ENCODE assay signal across 34 cellular contexts in the genomic region with DNA sequence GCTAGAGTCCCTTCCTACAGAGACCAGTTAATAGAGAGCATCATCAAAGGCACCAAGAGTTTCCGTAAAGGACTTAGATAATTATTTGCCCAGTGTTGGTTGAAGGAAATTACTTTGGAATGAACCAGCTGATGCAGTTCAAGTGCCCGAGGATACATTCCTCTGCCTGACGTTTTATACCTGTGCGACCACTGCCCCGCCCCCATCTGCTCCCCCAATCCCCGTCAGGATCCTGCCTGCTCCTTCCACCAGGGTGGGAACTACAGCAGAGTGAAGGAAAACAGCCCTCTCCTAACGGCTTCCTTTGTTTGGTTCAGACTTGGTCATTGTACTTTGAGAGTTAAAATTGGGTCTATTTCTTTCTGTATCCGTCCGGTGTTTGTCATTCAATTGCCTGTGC.
"Had no signal": no experiment of that assay in that cellular context is flagged by ENCODE, and none has a peak within 500 bp of the region (broad histone marks: within the 10 kb centered on the region; RNA-seq: fewer than 3 reads in every experiment).

No MANE protein-coding gene starts in this region.

- H3K4me3 Mint-ChIP-seq: activated CD4-positive, alpha-beta memory T cell treated with anti-CD3 and anti-CD28 coated beads for 36 hours; activated CD4-positive, alpha-beta T cell treated with anti-CD3 and anti-CD28 coated beads, Interleukin-2, amount 10 ng/mL, durations not matched to agents 24 days and 14 days; activated naive CD4-positive, alpha-beta T cell treated with anti-CD3 and anti-CD28 coated beads, Interleukin-2, amount 10 ng/mL, durations not matched to agents 7 days and 5 days; activated naive CD8-positive, alpha-beta T cell treated with anti-CD3 and anti-CD28 coated beads, Interleukin-2, amount 10 ng/mL, durations not matched to agents 7 days and 5 days; activated T-cell treated with anti-CD3 and anti-CD28 coated beads, Interleukin-2, amount 50 U/mL, for 24 hours; brain; mesothelial cell of epicardium; naive B cell; nephron progenitor cell; stimulated activated memory B cell treated with anti-CD40 and anti-IgM and Interleukin-4, amounts not matched to agents 10 μg/mL and 1 μg/mL and 100 μg/mL, for 72 hours; stimulated activated naive CD8-positive, alpha-beta T cell treated with anti-CD3 and anti-CD28 coated beads, Interleukin-15, amount 100 ng/mL, for 72 hours; type B pancreatic cell had no signal

- H3K9me3 Mint-ChIP-seq: activated CD4-positive, alpha-beta memory T cell treated with anti-CD3 and anti-CD28 coated beads for 36 hours; activated CD4-positive, alpha-beta T cell treated with anti-CD3 and anti-CD28 coated beads, Interleukin-2, amount 10 ng/mL, durations not matched to agents 24 days and 14 days; activated naive CD4-positive, alpha-beta T cell treated with anti-CD3 and anti-CD28 coated beads, Interleukin-2, amount 10 ng/mL, durations not matched to agents 7 days and 5 days; activated naive CD8-positive, alpha-beta T cell treated with anti-CD3 and anti-CD28 coated beads, Interleukin-2, amount 10 ng/mL, durations not matched to agents 7 days and 5 days; activated T-cell treated with anti-CD3 and anti-CD28 coated beads, Interleukin-2, amount 50 U/mL, for 24 hours; brain; mesothelial cell of epicardium; nephron progenitor cell; stimulated activated memory B cell treated with anti-CD40 and anti-IgM and Interleukin-4, amounts not matched to agents 10 μg/mL and 1 μg/mL and 100 μg/mL, for 72 hours; type B pancreatic cell had no signal

- ATAC-seq: gastroesophageal sphincter; left ventricle myocardium superior; psoas muscle; stimulated activated memory B cell treated with anti-CD40 and anti-IgM and Interleukin-4, amounts not matched to agents 10 μg/mL and 1 μg/mL and 100 μg/mL, for 72 hours; stimulated activated naive CD8-positive, alpha-beta T cell treated with anti-CD3 and anti-CD28 coated beads, Interleukin-15, amount 100 ng/mL, for 72 hours had no signal

- H3K27ac ChIP-seq: ascending aorta, cardiac muscle cell, coronary artery, dorsolateral prefrontal cortex, gastroesophageal sphincter, hepatocyte, parathyroid adenoma, psoas muscle, right atrium auricular region, uterus, WERI-Rb-1 had no signal

- H3K9me3 ChIP-seq: ascending aorta, gastroesophageal sphincter, psoas muscle, right atrium auricular region, uterus had no signal

- H3K36me3 ChIP-seq: ascending aorta, cardiac muscle cell, gastroesophageal sphincter, right atrium auricular region, uterus, WERI-Rb-1 had no signal

- H3K79me2 ChIP-seq: hepatocyte had no signal

- H3K4me2 ChIP-seq: hepatocyte, smooth muscle cell had no signal

- H3K27ac Mint-ChIP-seq: activated CD4-positive, alpha-beta memory T cell treated with anti-CD3 and anti-CD28 coated beads for 36 hours; activated CD4-positive, alpha-beta T cell treated with anti-CD3 and anti-CD28 coated beads, Interleukin-2, amount 10 ng/mL, durations not matched to agents 24 days and 14 days; activated naive CD4-positive, alpha-beta T cell treated with anti-CD3 and anti-CD28 coated beads, Interleukin-2, amount 10 ng/mL, durations not matched to agents 7 days and 5 days; activated naive CD8-positive, alpha-beta T cell treated with anti-CD3 and anti-CD28 coated beads, Interleukin-2, amount 10 ng/mL, durations not matched to agents 7 days and 5 days; activated T-cell treated with anti-CD3 and anti-CD28 coated beads, Interleukin-2, amount 50 U/mL, for 24 hours; mesothelial cell of epicardium; naive B cell; nephron progenitor cell; stimulated activated memory B cell treated with anti-CD40 and anti-IgM and Interleukin-4, amounts not matched to agents 10 μg/mL and 1 μg/mL and 100 μg/mL, for 72 hours; stimulated activated naive CD8-positive, alpha-beta T cell treated with anti-CD3 and anti-CD28 coated beads, Interleukin-15, amount 100 ng/mL, for 72 hours; type B pancreatic cell had no signal

- H3K27me3 Mint-ChIP-seq: activated CD4-positive, alpha-beta memory T cell treated with anti-CD3 and anti-CD28 coated beads for 36 hours; activated CD4-positive, alpha-beta T cell treated with anti-CD3 and anti-CD28 coated beads, Interleukin-2, amount 10 ng/mL, durations not matched to agents 24 days and 14 days; activated naive CD4-positive, alpha-beta T cell treated with anti-CD3 and anti-CD28 coated beads, Interleukin-2, amount 10 ng/mL, durations not matched to agents 7 days and 5 days; activated naive CD8-positive, alpha-beta T cell treated with anti-CD3 and anti-CD28 coated beads, Interleukin-2, amount 10 ng/mL, durations not matched to agents 7 days and 5 days; brain; naive B cell; stimulated activated memory B cell treated with anti-CD40 and anti-IgM and Interleukin-4, amounts not matched to agents 10 μg/mL and 1 μg/mL and 100 μg/mL, for 72 hours had no signal

- H3K36me3 Mint-ChIP-seq: activated CD4-positive, alpha-beta memory T cell treated with anti-CD3 and anti-CD28 coated beads for 36 hours; activated naive CD4-positive, alpha-beta T cell treated with anti-CD3 and anti-CD28 coated beads, Interleukin-2, amount 10 ng/mL, durations not matched to agents 7 days and 5 days; activated naive CD8-positive, alpha-beta T cell treated with anti-CD3 and anti-CD28 coated beads, Interleukin-2, amount 10 ng/mL, durations not matched to agents 7 days and 5 days; brain; mesothelial cell of epicardium; naive B cell; stimulated activated memory B cell treated with anti-CD40 and anti-IgM and Interleukin-4, amounts not matched to agents 10 μg/mL and 1 μg/mL and 100 μg/mL, for 72 hours; type B pancreatic cell had no signal

- H3K4me3 ChIP-seq: ascending aorta, cardiac muscle cell, coronary artery, dorsolateral prefrontal cortex, gastroesophageal sphincter, hepatocyte, psoas muscle, right atrium auricular region, smooth muscle cell, uterus had no signal

- H3K4me1 Mint-ChIP-seq: activated CD4-positive, alpha-beta T cell treated with anti-CD3 and anti-CD28 coated beads, Interleukin-2, amount 10 ng/mL, durations not matched to agents 24 days and 14 days; activated naive CD4-positive, alpha-beta T cell treated with anti-CD3 and anti-CD28 coated beads, Interleukin-2, amount 10 ng/mL, durations not matched to agents 7 days and 5 days; activated naive CD8-positive, alpha-beta T cell treated with anti-CD3 and anti-CD28 coated beads, Interleukin-2, amount 10 ng/mL, durations not matched to agents 7 days and 5 days; mesothelial cell of epicardium; naive B cell; stimulated activated memory B cell treated with anti-CD40 and anti-IgM and Interleukin-4, amounts not matched to agents 10 μg/mL and 1 μg/mL and 100 μg/mL, for 72 hours; stimulated activated naive CD8-positive, alpha-beta T cell treated with anti-CD3 and anti-CD28 coated beads, Interleukin-15, amount 100 ng/mL, for 72 hours had no signal

- H2AFZ ChIP-seq: hepatocyte, parathyroid adenoma had no signal

- H3K9ac ChIP-seq: parathyroid adenoma had no signal

- DNase-seq: activated CD4-positive, alpha-beta memory T cell treated with anti-CD3 and anti-CD28 coated beads for 36 hours; activated CD4-positive, alpha-beta T cell treated with anti-CD3 and anti-CD28 coated beads, Interleukin-2, amount 10 ng/mL, durations not matched to agents 24 days and 14 days; activated CD4-positive, CD25-positive, alpha-beta regulatory T cell treated with anti-CD3 and anti-CD28 coated beads, Interleukin-2, amount 50 U/mL, for 72 hours; activated CD8-positive, alpha-beta memory T cell treated with anti-CD3 and anti-CD28 coated beads, Interleukin-2, amount 50 U/mL, for 48 hours; activated gamma-delta T cell; activated naive CD4-positive, alpha-beta T cell treated with anti-CD3 and anti-CD28 coated beads, Interleukin-2, amount 10 ng/mL, durations not matched to agents 7 days and 5 days; activated naive CD8-positive, alpha-beta T cell treated with anti-CD3 and anti-CD28 coated beads, Interleukin-2, amount 10 ng/mL, durations not matched to agents 7 days and 5 days; activated T-cell treated with anti-CD3 and anti-CD28 coated beads, Interleukin-2, amount 50 U/mL, for 24 hours; dorsolateral prefrontal cortex; effector memory CD4-positive, alpha-beta T cell; left ventricle myocardium superior; naive B cell; nephron progenitor cell; psoas muscle; stimulated activated CD4-positive, alpha-beta T cell treated with anti-CD3 and anti-CD28 coated beads, Interleukin-1b, Interleukin-23, amount 100 ng/mL, for 48 hours; stimulated activated CD4-positive, alpha-beta T cell treated with anti-CD3 and anti-CD28 coated beads, Interleukin-4, amount 100 ng/mL, for 4 hours; stimulated activated CD8-positive, alpha-beta memory T cell treated with anti-CD3 and anti-CD28 coated beads, Interleukin-4, amount 100 ng/mL, for 48 hours; stimulated activated naive CD8-positive, alpha-beta T cell treated with anti-CD3 and anti-CD28 coated beads, Interleukin-15, amount 100 ng/mL, for 72 hours; substantia nigra; T1000; uterus; WERI-Rb-1 had no signal

- H3K27me3 ChIP-seq: ascending aorta, dorsolateral prefrontal cortex, gastroesophageal sphincter, right atrium auricular region, uterus had no signal

- H3K4me1 ChIP-seq: ascending aorta, psoas muscle, uterus had no signal
